1 cellular context compared by ENCODE assay signal in the genomic region with DNA sequence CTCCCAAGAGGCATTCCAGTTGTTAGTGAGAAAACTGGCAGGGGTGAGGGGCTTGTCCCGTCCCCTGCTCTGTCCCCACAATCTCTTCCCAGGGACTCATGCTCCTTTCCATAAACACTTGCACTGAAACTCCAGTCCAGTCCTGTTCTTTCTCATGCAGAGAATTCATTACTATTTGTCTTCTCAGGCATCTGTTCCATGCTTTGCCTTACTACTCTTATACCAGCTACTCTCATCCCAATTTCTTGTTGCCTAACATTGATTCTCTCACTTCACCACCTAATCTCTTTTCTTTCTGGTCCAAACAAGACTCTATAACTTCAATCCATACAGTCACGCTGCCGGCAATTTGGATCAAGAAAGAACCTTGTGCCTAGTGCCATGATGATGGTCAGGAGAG.
TF ChIP-seq lines count a peak whose summit lies in the region.

No MANE protein-coding gene starts in this region.

TF ChIP-seq in GM23338, 12 proteins besides CTCF, POLR2A, EP300 and RAD21 (continued from another document):
- TF ChIP-seq STAT1 (IDR thresholded peaks at IDR 0.05; ENCODE audit: unreplicated experiment) (no peak), EZH2phosphoT487 (IDR thresholded peaks at IDR 0.05; ENCODE audit: unreplicated experiment) (no peak)
